8 cellular contexts compared by ENCODE assay signal in genomic region chr5:133247881-133248642, GRCh38.
A peak's percentile ranks its signal among the peaks of the same experiment; 100 is the strongest.
DNase-seq lines count a peak whose midpoint lies in the region; ATAC-seq, FAIRE-seq and TF ChIP-seq lines count a peak whose summit lies in the region.

No MANE protein-coding gene starts in this region.

- no peak overlapping the region for H3K27ac Mint-ChIP-seq in chondrocyte (ENCODE audit: unreplicated experiment)
- peak overlapping the region in 1 of 9 donors; percentile 81 for H3K27ac Mint-ChIP-seq in naive thymus-derived CD4-positive, alpha-beta T cell
- H3K27ac Mint-ChIP-seq in activated CD8-positive, alpha-beta T cell treated with anti-CD3 and anti-CD28 coated beads, Interleukin-2, amount 10 ng/mL, durations not matched to agents 7 days and 5 days, result no peak overlapping the region

- no peaks in the 10 kb centered on the region for H3K9me3 ChIP-seq in naive thymus-derived CD4-positive, alpha-beta T cell (ENCODE audit: control insufficient read depth in 2 of 3, low read length in 3 of 3)

- intact Hi-C loops in naive thymus-derived CD4-positive, alpha-beta T cell (cut with micrococcal nuclease), result loop anchor here in 1 of 2 donors (1.0 kb wide), 1 partner anchor 137 kb away; no protein-coding TSS in a partner anchor

- ATAC-seq in naive thymus-derived CD4-positive, alpha-beta T cell, result peak; percentile 38
- ATAC-seq in activated CD8-positive, alpha-beta T cell treated with anti-CD3 and anti-CD28 coated beads, Interleukin-2, amount 10 ng/mL, durations not matched to agents 7 days and 5 days, result no peak
- no peak for ATAC-seq in HG02763 (IDR thresholded peaks at IDR 0.05; ENCODE audit: unreplicated experiment)

- H3K4me3 Mint-ChIP-seq in chondrocyte (ENCODE audit: unreplicated experiment), result no peak overlapping the region
- H3K4me3 Mint-ChIP-seq in naive thymus-derived CD4-positive, alpha-beta T cell, result no peak overlapping the region
- H3K4me3 Mint-ChIP-seq in activated CD8-positive, alpha-beta T cell treated with anti-CD3 and anti-CD28 coated beads, Interleukin-2, amount 10 ng/mL, durations not matched to agents 7 days and 5 days, result no peak overlapping the region

- no peaks in the 10 kb centered on the region for H3K36me3 ChIP-seq in naive thymus-derived CD4-positive, alpha-beta T cell (ENCODE audit: control insufficient read depth in 2 of 3, insufficient read depth in 3 of 3, low read length in 3 of 3)

- no peaks in the 10 kb centered on the region for H3K27me3 Mint-ChIP-seq in chondrocyte (ENCODE audit: low read depth)
- peaks cover 0 to 2% (median 0%) of the 10 kb centered on the region in 5 donors for H3K27me3 Mint-ChIP-seq in naive thymus-derived CD4-positive, alpha-beta T cell
- no peaks in the 10 kb centered on the region for H3K27me3 Mint-ChIP-seq in activated CD8-positive, alpha-beta T cell treated with anti-CD3 and anti-CD28 coated beads, Interleukin-2, amount 10 ng/mL, durations not matched to agents 7 days and 5 days (ENCODE audit: low read depth)

- TF ChIP-seq CTCF in chondrocyte (IDR thresholded peaks at IDR 0.05), result peak; percentile 65

- no peaks in the 10 kb centered on the region for H3K27me3 ChIP-seq in naive thymus-derived CD4-positive, alpha-beta T cell (ENCODE audit: control insufficient read depth in 2 of 2, insufficient read depth in 2 of 2, low read length in 2 of 2)

- peaks cover 0 to 9% of the 10 kb centered on the region in 2 donors for H3K4me1 ChIP-seq in naive thymus-derived CD4-positive, alpha-beta T cell (ENCODE audit: control insufficient read depth in 2 of 2, insufficient read depth in 2 of 2, low read length in 2 of 2)

- no peak for FAIRE-seq in GM12892 (lab: Jason Lieb, UNC)

- DNase-seq in DMS114 treated with DMSO at 0.1 percent for 48 hours (lab: John Stamatoyannopoulos, UW; ENCODE audit: unreplicated experiment) (peak; percentile 9), NCI-H1930 (lab: John Stamatoyannopoulos, UW) (peak; percentile 3 to 31), chondrocyte (ENCODE audit: low spot score) (no peak), GM12892 (ENCODE audit: insufficient read length) (no peak), D341Med (ENCODE audit: low spot score) (no peak)
- DNase-seq in naive thymus-derived CD4-positive, alpha-beta T cell, result no peak
- no peak for DNase-seq in activated CD8-positive, alpha-beta T cell treated with anti-CD3 and anti-CD28 coated beads, Interleukin-2, amount 10 ng/mL, durations not matched to agents 7 days and 5 days

- TF ChIP-seq POLR2A in GM12892 (IDR thresholded peaks at IDR 0.05; ENCODE audit: low read depth, low read length), result no peak

- H3K4me3 ChIP-seq in naive thymus-derived CD4-positive, alpha-beta T cell (ENCODE audit: low read length), result no peak overlapping the region

- peaks cover 8% of the 10 kb centered on the region for H3K4me1 Mint-ChIP-seq in chondrocyte (ENCODE audit: low read depth)
- H3K4me1 Mint-ChIP-seq in naive thymus-derived CD4-positive, alpha-beta T cell, result peaks cover 0 to 27% (median 13%) of the 10 kb centered on the region in 7 donors
- peaks cover 14% of the 10 kb centered on the region for H3K4me1 Mint-ChIP-seq in activated CD8-positive, alpha-beta T cell treated with anti-CD3 and anti-CD28 coated beads, Interleukin-2, amount 10 ng/mL, durations not matched to agents 7 days and 5 days (ENCODE audit: low read depth)

- no peaks in the 10 kb centered on the region for H3K36me3 Mint-ChIP-seq in chondrocyte (ENCODE audit: low read depth)
- no peaks in the 10 kb centered on the region for H3K36me3 Mint-ChIP-seq in naive thymus-derived CD4-positive, alpha-beta T cell
- H3K36me3 Mint-ChIP-seq in activated CD8-positive, alpha-beta T cell treated with anti-CD3 and anti-CD28 coated beads, Interleukin-2, amount 10 ng/mL, durations not matched to agents 7 days and 5 days (ENCODE audit: low read depth), result no peaks in the 10 kb centered on the region

- CTCF ChIA-PET in naive thymus-derived CD4-positive, alpha-beta T cell (lab: Charles Lee), result interaction anchor here (1.0 to 1.7 kb wide), 2 partner anchors 137 to 140 kb away, joined by 3 to 6 read pairs; no protein-coding TSS in a partner anchor
- CTCF ChIA-PET in activated CD8-positive, alpha-beta T cell treated with anti-CD3 and anti-CD28 coated beads, Interleukin-2, amount 10 ng/mL, durations not matched to agents 7 days and 5 days (lab: Charles Lee), result interaction anchor here (1.0 kb wide), 1 partner anchor 50 kb away, joined by 3 read pairs; no protein-coding TSS in a partner anchor

- POLR2A ChIA-PET in naive thymus-derived CD4-positive, alpha-beta T cell (lab: Charles Lee), result interaction anchor here (1.4 kb wide), 1 partner anchor 77 kb away, joined by 3 read pairs; no protein-coding TSS in a partner anchor
- POLR2A ChIA-PET in activated CD8-positive, alpha-beta T cell treated with anti-CD3 and anti-CD28 coated beads, Interleukin-2, amount 10 ng/mL, durations not matched to agents 7 days and 5 days (lab: Charles Lee), result no interaction called here

- H3K27ac ChIP-seq in naive thymus-derived CD4-positive, alpha-beta T cell (ENCODE audit: low read depth, low read length), result no peak overlapping the region

- H3K9me3 Mint-ChIP-seq in chondrocyte (ENCODE audit: low read depth), result no peaks in the 10 kb centered on the region
- no peaks in the 10 kb centered on the region for H3K9me3 Mint-ChIP-seq in naive thymus-derived CD4-positive, alpha-beta T cell
- no peaks in the 10 kb centered on the region for H3K9me3 Mint-ChIP-seq in activated CD8-positive, alpha-beta T cell treated with anti-CD3 and anti-CD28 coated beads, Interleukin-2, amount 10 ng/mL, durations not matched to agents 7 days and 5 days (ENCODE audit: insufficient read depth)

Comparison
In these comparisons a context has a peak if more than half of its experiments do, and no peak if none do; other contexts are left out.
1. DNase-seq: peak in DMS114 treated with DMSO at 0.1 percent for 48 hours (single experiment) and NCI-H1930 (2 of 2); none in chondrocyte (single experiment), naive thymus-derived CD4-positive, alpha-beta T cell (0 of 9), activated CD8-positive, alpha-beta T cell treated with anti-CD3 and anti-CD28 coated beads, Interleukin-2, amount 10 ng/mL, durations not matched to agents 7 days and 5 days (single experiment), GM12892 (single experiment) and D341Med (single experiment).